Comparison of ENCODE assay signal across 15 cellular contexts in genomic region chr7:23486002-23486773, GRCh38. TPM values are rescaled to one million over a fixed set of nuclear protein-coding genes. Genes with fewer than 3 reads are reported as not detected.
DNase-seq lines count a peak whose midpoint lies in the region; ATAC-seq and TF ChIP-seq lines count a peak whose summit lies in the region.
"Had no signal": no experiment of that assay in that cellular context is flagged by ENCODE, and none has a peak within 500 bp of the region (broad histone marks: within the 10 kb centered on the region; RNA-seq: fewer than 3 reads in every experiment).

No MANE protein-coding gene starts in this region.

- H3K27me3 Mint-ChIP-seq in Calu3 (ENCODE audit: unreplicated experiment) = no peaks in the 10 kb centered on the region
- no peaks in the 10 kb centered on the region for H3K27me3 Mint-ChIP-seq in endodermal cell (ENCODE audit: insufficient read depth)
- H3K27me3 Mint-ChIP-seq in activated CD4-positive, alpha-beta T cell treated with anti-CD3 and anti-CD28 coated beads, Interleukin-2, amount 10 ng/mL, durations not matched to agents 7 days and 5 days = peaks cover 11% of the 10 kb centered on the region

- no peak for ATAC-seq in HG02678 (IDR thresholded peaks at IDR 0.05; ENCODE audit: unreplicated experiment)
- no peak for ATAC-seq in GM21423 (IDR thresholded peaks at IDR 0.05; ENCODE audit: unreplicated experiment)

- H2AFZ ChIP-seq in neuronal stem cell (ENCODE audit: low read length) = no peak overlapping the region

- POLR2A ChIA-PET in HEK293 (lab: Yijun Ruan, JAX) = interaction anchor here (2.0 kb wide), 1 partner anchor 12 kb away, joined by 7 read pairs; no protein-coding TSS in a partner anchor
- POLR2A ChIA-PET in activated CD4-positive, alpha-beta T cell treated with anti-CD3 and anti-CD28 coated beads, Interleukin-2, amount 10 ng/mL, durations not matched to agents 7 days and 5 days (lab: Charles Lee) = no interaction called here

- H3K4me1 ChIP-seq in HEK293 (ENCODE audit: control insufficient read depth, insufficient read depth, low read length) (no peaks in the 10 kb centered on the region; the same call in 1 of the 2 replicates), endodermal cell (ENCODE audit: control insufficient read depth, insufficient read depth, low read length) (no peaks in the 10 kb centered on the region), neuronal stem cell (ENCODE audit: control insufficient read depth in 2 of 2, insufficient read depth in 1 of 2, low read depth in 1 of 2, low read length in 2 of 2) (peaks cover 2% of the 10 kb centered on the region in 2 donors)

- H3K36me3 Mint-ChIP-seq in Calu3 (ENCODE audit: insufficient read depth, unreplicated experiment) (peaks cover 5% of the 10 kb centered on the region), endodermal cell (ENCODE audit: low read depth) (no peaks in the 10 kb centered on the region)
- H3K36me3 Mint-ChIP-seq in activated CD4-positive, alpha-beta T cell treated with anti-CD3 and anti-CD28 coated beads, Interleukin-2, amount 10 ng/mL, durations not matched to agents 7 days and 5 days (ENCODE audit: low read depth) = peaks cover 7% of the 10 kb centered on the region

- H2BK120ac ChIP-seq in neuronal stem cell (ENCODE audit: low read depth, low read length) = no peak overlapping the region

- no peak overlapping the region for H2AK5ac ChIP-seq in neuronal stem cell (ENCODE audit: low read depth, low read length)

- H2BK15ac ChIP-seq in neuronal stem cell (ENCODE audit: low read length) = no peak overlapping the region

- peak overlapping the region; percentile 41 for H3K9ac ChIP-seq in endodermal cell (ENCODE audit: extremely low read depth, low read length, poor library complexity, severe bottlenecking)
- H3K9ac ChIP-seq in neuronal stem cell (ENCODE audit: low read depth, low read length, poor library complexity) = no peak overlapping the region
- H3K9ac ChIP-seq: SK-N-SH had no signal

- H3K27ac Mint-ChIP-seq in Calu3 (ENCODE audit: unreplicated experiment) = peak overlapping the region; percentile 11
- peak overlapping the region; percentile 40 for H3K27ac Mint-ChIP-seq in endodermal cell
- no peak overlapping the region for H3K27ac Mint-ChIP-seq in activated CD4-positive, alpha-beta T cell treated with anti-CD3 and anti-CD28 coated beads, Interleukin-2, amount 10 ng/mL, durations not matched to agents 7 days and 5 days
- H3K27ac Mint-ChIP-seq: CD4-positive, alpha-beta T cell had no signal

- H3K9me3 Mint-ChIP-seq in Calu3 (ENCODE audit: low read depth, unreplicated experiment) (no peaks in the 10 kb centered on the region), endodermal cell (no peaks in the 10 kb centered on the region)
- H3K9me3 Mint-ChIP-seq in activated CD4-positive, alpha-beta T cell treated with anti-CD3 and anti-CD28 coated beads, Interleukin-2, amount 10 ng/mL, durations not matched to agents 7 days and 5 days = no peaks in the 10 kb centered on the region
- H3K9me3 Mint-ChIP-seq: CD4-positive, alpha-beta T cell had no signal

- no peak for TF ChIP-seq CTCF in Calu3 (IDR thresholded peaks at IDR 0.05; ENCODE audit: unreplicated experiment)
- TF ChIP-seq CTCF in HEK293 (tag by site-specific recombination; IDR thresholded peaks at IDR 0.05) = no peak
- no peak for TF ChIP-seq CTCF in endodermal cell (conservative IDR thresholded peaks at IDR 0.05)

- H4K91ac ChIP-seq in neuronal stem cell (ENCODE audit: low read depth, low read length, poor library complexity) = no peak overlapping the region

- CTCF ChIA-PET in Calu3 (lab: Charles Lee) = no interaction called here
- CTCF ChIA-PET in HEK293 (lab: Yijun Ruan, JAX) = interaction anchor here (0.7 to 1.2 kb wide), 2 partner anchors 85 to 217 kb away, joined by 3 read pairs; no protein-coding TSS in a partner anchor
- CTCF ChIA-PET in activated CD4-positive, alpha-beta T cell treated with anti-CD3 and anti-CD28 coated beads, Interleukin-2, amount 10 ng/mL, durations not matched to agents 7 days and 5 days (lab: Charles Lee) = interaction anchor here (0.6 to 1.2 kb wide), 3 partner anchors 38 to 60 kb away, joined by 3 to 4 read pairs (median 3); no protein-coding TSS in a partner anchor

- no peak overlapping the region for H3K27ac ChIP-seq in HEK293 (ENCODE audit: extremely low read depth, low read depth, low read length)
- H3K27ac ChIP-seq in endodermal cell (ENCODE audit: low read depth, low read length) = peak overlapping the region; percentile 60
- peak overlapping the region; percentile 25 for H3K27ac ChIP-seq in neuronal stem cell (replicated peaks; ENCODE audit: low read length)

- no peak overlapping the region for H3K14ac ChIP-seq in neuronal stem cell (ENCODE audit: low read length)

- no peak overlapping the region for H3K4ac ChIP-seq in neuronal stem cell (ENCODE audit: low read length)

- intact Hi-C loops in Calu3 (cut with micrococcal nuclease; ENCODE audit: unreplicated experiment) = no loop called here

- H4K8ac ChIP-seq in neuronal stem cell (ENCODE audit: low read depth, low read length) = no peak overlapping the region

- H3K36me3 ChIP-seq in HEK293 (ENCODE audit: control insufficient read depth in 2 of 2, insufficient read depth in 1 of 2, low read length in 2 of 2) = no peaks in the 10 kb centered on the region; a peak in 1 of 3 replicates
- H3K36me3 ChIP-seq in endodermal cell (ENCODE audit: control insufficient read depth, insufficient read depth, low read length) = no peaks in the 10 kb centered on the region
- H3K36me3 ChIP-seq in neuronal stem cell (replicated peaks in 1 of 2; ENCODE audit: control insufficient read depth in 2 of 2, insufficient read depth in 2 of 2, low read length in 2 of 2) = peaks cover 0 to 24% of the 10 kb centered on the region in 2 donors

- no TSS peak for BruUV-seq in Calu3 (replicated peaks; lab: Mats Ljungman, UMichigan)

- H3K27me3 ChIP-seq in endodermal cell (ENCODE audit: control insufficient read depth, insufficient read depth, low read length, poor library complexity, severe bottlenecking) = no peaks in the 10 kb centered on the region
- no peaks in the 10 kb centered on the region for H3K27me3 ChIP-seq in neuronal stem cell (ENCODE audit: control insufficient read depth in 3 of 3, insufficient read depth in 3 of 3, low read depth in 1 of 3, low read length in 3 of 3)

- H2BK12ac ChIP-seq in neuronal stem cell (ENCODE audit: low read length) = no peak overlapping the region

- no peak overlapping the region for H3K4me3 ChIP-seq in HEK293 (ENCODE audit: low read depth, low read length)
- no peak overlapping the region for H3K4me3 ChIP-seq in endodermal cell (ENCODE audit: low read length)
- no peak overlapping the region for H3K4me3 ChIP-seq in neuronal stem cell (ENCODE audit: low read length in 2 of 2)

- no peak overlapping the region for H3K4me2 ChIP-seq in neuronal stem cell (ENCODE audit: insufficient read depth, low read length, poor library complexity, severe bottlenecking)
- H3K4me2 ChIP-seq: SK-N-SH had no signal

- no peak overlapping the region for H3K23ac ChIP-seq in neuronal stem cell (ENCODE audit: low read depth, low read length, poor library complexity)

- 80 to 85% methylated on average over 10 to 13 of the region's 13 CpGs for WGBS in endodermal cell (ENCODE audit: insufficient coverage in 1 of 2, insufficient read length in 1 of 2), 2 experiments
- no CpG with 5 or more reads among the region's 13 CpGs for WGBS in neuronal stem cell (ENCODE audit: extremely low coverage in 2 of 2, insufficient read length in 2 of 2, insufficient replicate concordance in 1 of 2), 2 donors

- no peak overlapping the region for H2BK5ac ChIP-seq in neuronal stem cell (ENCODE audit: low read length)

- H3K18ac ChIP-seq in neuronal stem cell (ENCODE audit: low read length) = no peak overlapping the region

- H3K9me3 ChIP-seq in HEK293 (ENCODE audit: control insufficient read depth, insufficient read depth, low read depth, low read length) (no peaks in the 10 kb centered on the region), endodermal cell (ENCODE audit: control insufficient read depth, low read length) (no peaks in the 10 kb centered on the region), neuronal stem cell (replicated peaks in 1 of 2; ENCODE audit: control insufficient read depth in 2 of 2, insufficient read depth in 1 of 2, low read depth in 1 of 2, low read length in 2 of 2) (no peaks in the 10 kb centered on the region)
- H3K9me3 ChIP-seq: SK-N-SH had no signal

- H3K4me1 Mint-ChIP-seq in Calu3 (ENCODE audit: low read depth, unreplicated experiment) = peaks cover 9% of the 10 kb centered on the region
- H3K4me1 Mint-ChIP-seq in endodermal cell = peaks cover 8% of the 10 kb centered on the region
- peaks cover 9% of the 10 kb centered on the region for H3K4me1 Mint-ChIP-seq in activated CD4-positive, alpha-beta T cell treated with anti-CD3 and anti-CD28 coated beads, Interleukin-2, amount 10 ng/mL, durations not matched to agents 7 days and 5 days

- DNase-seq in Calu3 = no peak
- DNase-seq in endodermal cell = peak; percentile 58
- no peak for DNase-seq in neuronal stem cell (ENCODE audit: low spot score)
- DNase-seq in activated CD4-positive, alpha-beta T cell treated with anti-CD3 and anti-CD28 coated beads, Interleukin-2, amount 10 ng/mL, durations not matched to agents 7 days and 5 days = no peak
- no peak for DNase-seq in NCI-H1694 treated with DMSO at 0.1 percent for 48 hours (lab: John Stamatoyannopoulos, UW)
- DNase-seq: CD4-positive, alpha-beta T cell; DMS53; HCEC 1CT; MM.1S; NCI-H1092 treated with DMSO at 0.1 percent for 48 hours; Right ventricle myocardium superior; SK-N-SH had no signal

- H3K79me1 ChIP-seq in neuronal stem cell (ENCODE audit: low read depth, low read length) = no peaks in the 10 kb centered on the region

- H3K4me3 Mint-ChIP-seq in Calu3 (ENCODE audit: low read depth, unreplicated experiment) = no peak overlapping the region
- H3K4me3 Mint-ChIP-seq in endodermal cell = no peak overlapping the region
- H3K4me3 Mint-ChIP-seq in activated CD4-positive, alpha-beta T cell treated with anti-CD3 and anti-CD28 coated beads, Interleukin-2, amount 10 ng/mL, durations not matched to agents 7 days and 5 days = no peak overlapping the region
- H3K4me3 Mint-ChIP-seq: CD4-positive, alpha-beta T cell had no signal

TF ChIP-seq in HEK293, 187 proteins besides CTCF, POLR2A, EP300 and RAD21 (continues in another document):
- no peak for TF ChIP-seq OVOL3 (tag by site-specific recombination; IDR thresholded peaks at IDR 0.05)

RNA-seq across cellular contexts. Expression of gene IGF2BP3, which starts 15.9 kb away (rescaled TPM):
- total RNA-seq in Calu3 (2022) (111 and 114 TPM in 2 replicates), endodermal cell (100 to 1,000 TPM; 114 to 123 TPM)
- 96.3 TPM for polyA plus RNA-seq in endodermal cell (2013, experiment 1 of 2)
- 93.1 TPM for polyA plus RNA-seq in endodermal cell (2013, experiment 2 of 2)
- polyA plus RNA-seq in neuronal stem cell (2013, experiment 1 of 2) = 150 TPM
- 156 TPM for polyA plus RNA-seq in neuronal stem cell (2013, experiment 2 of 2)
- total RNA-seq in activated CD4-positive, alpha-beta T cell treated with anti-CD3 and anti-CD28 coated beads, Interleukin-2, amount 10 ng/mL, durations not matched to agents 7 days and 5 days = 1 to 10 TPM in 1 of 2 experiments, under 1 TPM in 1; 0.50 to 1.2 TPM
- total RNA-seq: CD4-positive, alpha-beta T cell; Right ventricle myocardium superior had no signal

RNA-seq across cellular contexts. Expression of gene TRA2A, which starts 45.6 kb away (rescaled TPM):
- 136 and 143 TPM in 2 replicates for total RNA-seq in Calu3 (2022)
- 100 to 1,000 TPM; 104 to 114 TPM for total RNA-seq in endodermal cell
- 114 TPM for polyA plus RNA-seq in endodermal cell (2013, experiment 1 of 2)
- polyA plus RNA-seq in endodermal cell (2013, experiment 2 of 2) = 93.4 TPM
- 93.0 TPM for polyA plus RNA-seq in neuronal stem cell (2013, experiment 1 of 2)
- polyA plus RNA-seq in neuronal stem cell (2013, experiment 2 of 2) = 96.4 TPM
- 100 to 1,000 TPM; 109 to 143 TPM for total RNA-seq in activated CD4-positive, alpha-beta T cell treated with anti-CD3 and anti-CD28 coated beads, Interleukin-2, amount 10 ng/mL, durations not matched to agents 7 days and 5 days

Comparison
In these comparisons a context has a peak if more than half of its experiments do, and no peak if none do; other contexts are left out.
1. RNA of gene IGF2BP3, which starts 15.9 kb away (total RNA-seq): 114 to 123 TPM in endodermal cell and 111 to 114 TPM in Calu3; 0.50 to 1.2 TPM in activated CD4-positive, alpha-beta T cell treated with anti-CD3 and anti-CD28 coated beads, Interleukin-2, amount 10 ng/mL, durations not matched to agents 7 days and 5 days; every median in the first group is over 10 times any median in the second.